In genomic region chr22:22119003-22119402, GRCh38 we compare ENCODE assay signal across 1 cellular context.
TF ChIP-seq lines count a peak whose summit lies in the region.

No MANE protein-coding gene starts in this region.

TF ChIP-seq in GM12878, 131 proteins besides CTCF, POLR2A, EP300 and RAD21 (continued from another document):
- no peak for TF ChIP-seq TARDBP (IDR thresholded peaks at IDR 0.05; ENCODE audit: borderline replicate concordance)
- no peak for TF ChIP-seq IKZF1 (conservative IDR thresholded peaks at IDR 0.05)
- TF ChIP-seq IKZF2 (IDR thresholded peaks at IDR 0.05), result no peak
- TF ChIP-seq CBX3 (IDR thresholded peaks at IDR 0.05; ENCODE audit: borderline replicate concordance, low read depth), result no peak
- no peak for TF ChIP-seq CUX1 (IDR thresholded peaks at IDR 0.05; ENCODE audit: insufficient replicate concordance, low read depth, low read length)
